16 cellular contexts compared by ENCODE assay signal in genomic region chr2:202157211-202157985, GRCh38.
DNase-seq lines count a peak whose midpoint lies in the region; ATAC-seq and TF ChIP-seq lines count a peak whose summit lies in the region.
"Had no signal": no experiment of that assay in that cellular context is flagged by ENCODE, and none has a peak within 500 bp of the region (broad histone marks: within the 10 kb centered on the region; RNA-seq: fewer than 3 reads in every experiment).

No MANE protein-coding gene starts in this region.

- H3K14ac ChIP-seq in trophoblast cell (ENCODE audit: low read length), result no peak overlapping the region

- no peak overlapping the region for H3K4me3 ChIP-seq in trophoblast cell (ENCODE audit: low read depth, low read length)
- no peak overlapping the region for H3K4me3 ChIP-seq in foreskin fibroblast (ENCODE audit: low read depth in 1 of 2, low read length in 2 of 2)
- H3K4me3 ChIP-seq: GM12878, GM23338, K562 had no signal

- H2AFZ ChIP-seq in trophoblast cell (ENCODE audit: insufficient read depth, low read length, poor library complexity), result no peak overlapping the region
- H2AFZ ChIP-seq: GM23338 had no signal

- no peaks in the 10 kb centered on the region for H3K79me2 ChIP-seq in trophoblast cell (ENCODE audit: control insufficient read depth, insufficient read depth, low read length, poor library complexity)

- H2BK120ac ChIP-seq in trophoblast cell (ENCODE audit: insufficient read depth, low read length, poor library complexity), result no peak overlapping the region

- H3K4ac ChIP-seq in trophoblast cell (ENCODE audit: low read depth, low read length), result no peak overlapping the region

- no peak overlapping the region for H2BK5ac ChIP-seq in trophoblast cell (ENCODE audit: low read depth, low read length, poor library complexity)

- H3K9me3 ChIP-seq in trophoblast cell (ENCODE audit: insufficient read depth, low read depth, low read length), result no peaks in the 10 kb centered on the region
- H3K9me3 ChIP-seq: BE2C had no signal

- H2BK12ac ChIP-seq in trophoblast cell (ENCODE audit: low read length), result no peak overlapping the region

- no peak overlapping the region for H3K18ac ChIP-seq in trophoblast cell (ENCODE audit: low read length)

- ATAC-seq in GM19328 (IDR thresholded peaks at IDR 0.05; ENCODE audit: unreplicated experiment), result no peak
- ATAC-seq: GM12878, GM23338, K562 had no signal

- no peaks in the 10 kb centered on the region for H3K4me1 ChIP-seq in trophoblast cell (ENCODE audit: control insufficient read depth in 1 of 2, insufficient read depth in 2 of 2, low read length in 2 of 2)
- H3K4me1 ChIP-seq: BE2C had no signal

- no peak overlapping the region for H4K12ac ChIP-seq in trophoblast cell (ENCODE audit: low read depth, low read length)

- no peak overlapping the region for H3K23ac ChIP-seq in trophoblast cell (ENCODE audit: low read length)

- no peak for TF ChIP-seq CTCF in foreskin fibroblast (IDR thresholded peaks at IDR 0.05; ENCODE audit: low read depth, low read length)

- no peaks in the 10 kb centered on the region for H3K27me3 ChIP-seq in trophoblast cell (ENCODE audit: insufficient read depth, low read length)
- H3K27me3 ChIP-seq: BE2C had no signal

- H4K8ac ChIP-seq in trophoblast cell (ENCODE audit: low read depth, low read length), result no peak overlapping the region

- in situ Hi-C loops in G401 (cut with HindIII; ENCODE audit: low sequenced_read_pairs), result no loop called here

- H3K36me3 ChIP-seq in trophoblast cell (ENCODE audit: control insufficient read depth in 1 of 2, insufficient read depth in 2 of 2, low read length in 2 of 2), result no peaks in the 10 kb centered on the region
- H3K36me3 ChIP-seq: BE2C had no signal

- H3K27ac ChIP-seq in trophoblast cell (ENCODE audit: low read depth, low read length), result no peak overlapping the region
- H3K27ac ChIP-seq: HL-60 had no signal

- no CpG with 5 or more reads among the region's 4 CpGs for WGBS in trophoblast cell (ENCODE audit: extremely low coverage, insufficient coverage, insufficient read length)

- H4K91ac ChIP-seq in trophoblast cell (ENCODE audit: low read depth, low read length), result no peak overlapping the region

- no peaks in the 10 kb centered on the region for H3K79me1 ChIP-seq in trophoblast cell (ENCODE audit: low read length)

- no peak overlapping the region for H2AK5ac ChIP-seq in trophoblast cell (ENCODE audit: low read length)

- DNase-seq in G401 (ENCODE audit: low spot score) (peak; percentile 53), cerebellar cortex (ENCODE audit: low spot score) (peak; percentile 42), trophoblast cell (peak; percentile 88 to 98), foreskin fibroblast (no peak), 8988T (no peak)
- DNase-seq: ACHN; BE2C; CD4-positive, CD25-positive, alpha-beta regulatory T cell; DMS153; DMS79; HCEC 1CT had no signal

- H3K9ac ChIP-seq in trophoblast cell (ENCODE audit: low read length), result no peak overlapping the region

- H3K4me2 ChIP-seq in trophoblast cell (ENCODE audit: low read length), result no peak overlapping the region
- H3K4me2 ChIP-seq: GM23338 had no signal

Comparison
In these comparisons a context has a peak if more than half of its experiments do, and no peak if none do; other contexts are left out.
1. DNase-seq: peak in G401 (single experiment), cerebellar cortex (single experiment) and trophoblast cell (2 of 2); none in foreskin fibroblast (0 of 2) and 8988T (single experiment).